Comparison of ENCODE assay signal across 8 cellular contexts in the genomic region with DNA sequence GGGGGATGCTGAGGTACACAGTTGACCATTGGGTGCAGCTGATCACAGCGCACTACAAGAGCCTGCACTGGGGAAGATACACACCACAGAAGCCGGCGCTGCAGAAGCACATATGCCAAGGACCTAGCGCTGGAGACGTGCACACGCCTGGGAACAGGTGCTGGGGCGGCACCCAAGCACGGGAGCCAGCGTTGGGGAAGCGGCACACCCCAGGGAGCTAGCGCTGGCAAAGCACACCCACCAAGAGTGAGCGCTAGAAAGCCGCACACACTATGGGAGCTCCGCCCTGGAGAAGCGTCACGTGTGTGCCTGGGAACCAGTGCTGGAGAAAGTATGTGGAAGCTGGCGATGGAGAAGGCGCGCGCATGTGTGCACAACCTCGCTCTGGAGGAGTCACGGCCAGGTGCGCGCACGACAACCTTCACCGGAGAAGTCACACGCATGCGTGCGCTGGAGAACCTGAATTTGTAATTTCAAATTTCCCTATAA. TPM values are rescaled to one million over a fixed set of nuclear protein-coding genes. Genes with fewer than 3 reads are reported as not detected.
DNase-seq lines count a peak whose midpoint lies in the region; ATAC-seq and TF ChIP-seq lines count a peak whose summit lies in the region.

No MANE protein-coding gene starts in this region.

- peaks cover 0 to 33% (median 12%) of the 10 kb centered on the region in 4 donors for H3K4me1 ChIP-seq in stomach

- H3K27ac ChIP-seq in stomach, result peak overlapping the region in 4 of 5 donors; percentile 15 to 54 (median 33)

- no peak for TF ChIP-seq EP300 in stomach (IDR thresholded peaks at IDR 0.05)

- ATAC-seq in GM21381 (IDR thresholded peaks at IDR 0.05; ENCODE audit: unreplicated experiment), result no peak

- no peak for TF ChIP-seq POLR2A in stomach (IDR thresholded peaks at IDR 0.05)

- H3K4me3 ChIP-seq in choroid plexus epithelial cell (ENCODE audit: low read depth, low read length) (peak overlapping the region; percentile 59), stomach (peak overlapping the region; percentile 33 to 44 (median 39))

- intact Hi-C loops in stomach (cut with DNase I; ENCODE audit: low total_unique reads), result no loop called here

- H3K9me3 ChIP-seq in stomach, result no peaks in the 10 kb centered on the region

- no peaks in the 10 kb centered on the region for H3K27me3 ChIP-seq in stomach

- DNase-seq in stimulated activated CD4-positive, alpha-beta T cell treated with anti-CD3 and anti-CD28 coated beads, Interleukin-15, amount 100 ng/mL, for 24 hours, result peak; percentile 37
- no peak for DNase-seq in stimulated activated CD4-positive, alpha-beta T cell treated with anti-CD3 and anti-CD28 coated beads, Interleukin-4, amount 100 ng/mL, for 24 hours
- DNase-seq in NCI-H748 (lab: John Stamatoyannopoulos, UW; ENCODE audit: unreplicated experiment) (peak; percentile 83), choroid plexus epithelial cell (ENCODE audit: low read depth) (peak; percentile 62), left kidney (ENCODE audit: low read depth, low spot score) (peak; percentile 92), stomach (peak; percentile 85), mesenteric fat pad (ENCODE audit: low spot score) (no peak)

- H3K36me3 ChIP-seq in stomach, result no peaks in the 10 kb centered on the region

- WGBS in stomach, 5 donors, result 26 to 62% (median 48%) methylated on average over 20 to 29 of the region's 29 CpGs

- TF ChIP-seq CTCF in choroid plexus epithelial cell (conservative IDR thresholded peaks at IDR 0.05; ENCODE audit: low read depth, low read length) (no peak), stomach (IDR thresholded peaks at IDR 0.05) (no peak)

RNA-seq across cellular contexts. Expression of a gene that starts 4.5 kb away (rescaled TPM):
- total RNA-seq in stomach (10 to 100 TPM in 3 of 5 donors, 1 to 10 TPM in 2; 6.2 to 24.5 (median 17.4) TPM), mesenteric fat pad (8.8 TPM)
- 1 to 10 TPM; 3.1 to 6.0 (median 4.0) TPM for polyA plus RNA-seq in stomach

Comparison
In these comparisons a context has a peak if more than half of its experiments do, and no peak if none do; other contexts are left out.
1. DNase-seq: peak in stimulated activated CD4-positive, alpha-beta T cell treated with anti-CD3 and anti-CD28 coated beads, Interleukin-15, amount 100 ng/mL, for 24 hours (single experiment), NCI-H748 (single experiment), choroid plexus epithelial cell (single experiment), left kidney (single experiment) and stomach (single experiment); none in stimulated activated CD4-positive, alpha-beta T cell treated with anti-CD3 and anti-CD28 coated beads, Interleukin-4, amount 100 ng/mL, for 24 hours (single experiment) and mesenteric fat pad (single experiment).